In genomic region chr1:162233066-162233465, GRCh38 we compare ENCODE assay signal across 2 cellular contexts.
TF ChIP-seq lines count a peak whose summit lies in the region.

No MANE protein-coding gene starts in this region.

TF ChIP-seq in Ishikawa, 13 proteins besides CTCF, POLR2A, EP300 and RAD21:
- no peak for TF ChIP-seq MAX (IDR thresholded peaks at IDR 0.05)
- TF ChIP-seq TCF12 (IDR thresholded peaks at IDR 0.05; ENCODE audit: low read depth): no peak
- TF ChIP-seq TAF1 (IDR thresholded peaks at IDR 0.05; ENCODE audit: low read depth): no peak
- no peak for TF ChIP-seq YY1 (IDR thresholded peaks at IDR 0.05; ENCODE audit: low read depth)
- TF ChIP-seq ZBTB7A (IDR thresholded peaks at IDR 0.05; ENCODE audit: low read depth): no peak
- no peak for TF ChIP-seq CEBPB (IDR thresholded peaks at IDR 0.05)
- no peak for TF ChIP-seq CREB1 (IDR thresholded peaks at IDR 0.05; ENCODE audit: low read depth)
- TF ChIP-seq EGR1 (IDR thresholded peaks at IDR 0.05): no peak
- no peak for TF ChIP-seq NFIC (IDR thresholded peaks at IDR 0.05)
- no peak for TF ChIP-seq FOXM1 (IDR thresholded peaks at IDR 0.05; ENCODE audit: borderline replicate concordance, low read depth)
- no peak for TF ChIP-seq TEAD4 (IDR thresholded peaks at IDR 0.05)
- no peak for TF ChIP-seq USF1 (IDR thresholded peaks at IDR 0.05)
- TF ChIP-seq REST (IDR thresholded peaks at IDR 0.05; ENCODE audit: low read depth): no peak

TF ChIP-seq in HepG2, 621 proteins besides CTCF, POLR2A, EP300 and RAD21 (continued from another document):
- TF ChIP-seq ZBTB33 (CRISPR knock-in tag; IDR thresholded peaks at IDR 0.05): peak; percentile 41; the same call in 1 of the 2 replicates
